ENCODE assay signal across 1 cellular context in the genomic region with DNA sequence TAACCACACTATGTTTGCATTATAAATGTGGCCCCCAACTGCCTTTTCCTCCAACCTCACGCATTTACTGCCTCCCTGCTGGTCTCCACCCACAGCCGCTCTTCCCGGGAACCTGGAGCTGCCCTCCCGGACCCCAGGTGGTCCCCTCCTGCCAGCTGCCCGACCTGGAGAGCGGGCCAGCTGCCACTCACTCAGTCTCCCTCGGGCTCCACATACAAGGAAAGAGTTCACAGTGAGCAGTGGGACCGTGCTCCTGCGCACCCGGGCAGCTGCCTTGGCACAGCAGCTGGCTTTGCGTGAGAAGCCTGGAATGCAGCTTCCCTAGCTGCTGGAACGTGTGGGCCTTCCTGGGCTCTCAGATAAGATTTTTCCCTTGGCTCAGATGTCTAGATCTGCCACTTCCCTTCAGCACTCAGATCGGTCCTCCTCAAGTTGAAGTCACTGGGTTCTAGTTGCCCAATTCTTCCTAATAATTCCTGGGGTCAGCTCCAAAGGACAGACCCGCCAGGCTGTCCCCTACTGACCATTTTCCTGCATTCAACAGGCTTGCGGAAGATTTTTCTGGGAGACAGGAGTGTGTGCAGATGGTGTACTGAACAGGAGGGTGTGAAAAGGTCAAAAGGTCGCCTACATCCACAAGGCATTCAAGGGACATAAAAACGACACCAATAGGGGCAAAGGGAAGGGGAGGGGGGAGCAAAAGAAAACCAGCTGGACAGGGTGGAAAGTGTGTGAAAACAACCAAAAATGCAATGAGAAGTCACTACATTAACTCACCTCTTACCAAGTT.
A peak's percentile ranks its signal among the peaks of the same experiment; 100 is the strongest.
TF ChIP-seq lines count a peak whose summit lies in the region.

No MANE protein-coding gene starts in this region.

TF ChIP-seq in HEK293, 187 proteins besides CTCF, POLR2A, EP300 and RAD21 (continued from another document and continues in another):
- TF ChIP-seq, protein P1, sequence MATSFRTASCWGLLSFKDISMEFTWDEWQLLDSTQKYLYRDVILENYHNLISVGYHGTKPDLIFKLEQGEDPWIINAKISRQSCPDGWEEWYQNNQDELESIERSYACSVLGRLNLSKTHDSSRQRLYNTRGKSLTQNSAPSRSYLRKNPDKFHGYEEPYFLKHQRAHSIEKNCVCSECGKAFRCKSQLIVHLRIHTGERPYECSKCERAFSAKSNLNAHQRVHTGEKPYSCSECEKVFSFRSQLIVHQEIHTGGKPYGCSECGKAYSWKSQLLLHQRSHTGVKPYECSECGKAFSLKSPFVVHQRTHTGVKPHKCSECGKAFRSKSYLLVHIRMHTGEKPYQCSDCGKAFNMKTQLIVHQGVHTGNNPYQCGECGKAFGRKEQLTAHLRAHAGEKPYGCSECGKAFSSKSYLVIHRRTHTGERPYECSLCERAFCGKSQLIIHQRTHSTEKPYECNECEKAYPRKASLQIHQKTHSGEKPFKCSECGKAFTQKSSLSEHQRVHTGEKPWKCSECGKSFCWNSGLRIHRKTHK (tag by site-specific recombination; IDR thresholded peaks at IDR 0.05): no peak
- TF ChIP-seq ZNF544 (tag by site-specific recombination; IDR thresholded peaks at IDR 0.05) (no peak), ZNF248 (tag by site-specific recombination; IDR thresholded peaks at IDR 0.05) (no peak), GFI1B (tag by site-specific recombination; IDR thresholded peaks at IDR 0.05) (no peak), ZSCAN23 (tag by site-specific recombination; IDR thresholded peaks at IDR 0.05) (no peak), ZNF335 (tag by site-specific recombination; conservative IDR thresholded peaks at IDR 0.05) (peak; percentile 70), ZFP69B (tag by site-specific recombination; IDR thresholded peaks at IDR 0.05) (peak; percentile 52; the same call in 1 of the 2 replicates), ZNF48 (tag by site-specific recombination; IDR thresholded peaks at IDR 0.05) (no peak), ZNF660 (tag by site-specific recombination; IDR thresholded peaks at IDR 0.05) (no peak; the same call in 1 of the 2 replicates), ZNF791 (tag by site-specific recombination; IDR thresholded peaks at IDR 0.05) (no peak), ZNF530 (tag by site-specific recombination; IDR thresholded peaks at IDR 0.05; ENCODE audit: low read depth) (no peak), ZNF239 (tag by site-specific recombination; IDR thresholded peaks at IDR 0.05) (no peak), ZXDB (tag by site-specific recombination; IDR thresholded peaks at IDR 0.05) (peak; percentile 24; the same call in 1 of the 2 replicates), ZNF670 (tag by site-specific recombination; IDR thresholded peaks at IDR 0.05; ENCODE audit: low read depth) (no peak), ZNF214 (tag by site-specific recombination; IDR thresholded peaks at IDR 0.05; ENCODE audit: borderline replicate concordance) (0 out of 2 replicates have a peak, but pooled peaks have one; percentile 36), ZNF24 (tag by site-specific recombination; IDR thresholded peaks at IDR 0.05) (peak; percentile 54; the same call in 1 of the 2 replicates), ZNF768 (tag by site-specific recombination; IDR thresholded peaks at IDR 0.05) (no peak), ZNF175 (tag by site-specific recombination; IDR thresholded peaks at IDR 0.05) (no peak), ZNF155 (tag by site-specific recombination; IDR thresholded peaks at IDR 0.05) (no peak), ZNF549 (tag by site-specific recombination; IDR thresholded peaks at IDR 0.05) (no peak), YY1 (tag by site-specific recombination; IDR thresholded peaks at IDR 0.05) (no peak), ZNF391 (tag by site-specific recombination; IDR thresholded peaks at IDR 0.05; ENCODE audit: borderline replicate concordance, low read depth) (no peak), ZNF366 (tag by site-specific recombination; conservative IDR thresholded peaks at IDR 0.05) (no peak), ZNF404 (tag by site-specific recombination; IDR thresholded peaks at IDR 0.05) (no peak), ZNF202 (tag by site-specific recombination; IDR thresholded peaks at IDR 0.05; ENCODE audit: borderline replicate concordance) (no peak), ZNF184 (tag by site-specific recombination; IDR thresholded peaks at IDR 0.05) (no peak), OVOL3 (tag by site-specific recombination; IDR thresholded peaks at IDR 0.05) (no peak), ZEB2 (tag by site-specific recombination; IDR thresholded peaks at IDR 0.05) (no peak), ZNF2 (tag by site-specific recombination; IDR thresholded peaks at IDR 0.05) (no peak), ZFHX2 (tag by site-specific recombination; conservative IDR thresholded peaks at IDR 0.05) (peak; percentile 77), ZIC2 (tag by site-specific recombination; IDR thresholded peaks at IDR 0.05) (peak; percentile 100), ZBTB17 (tag by site-specific recombination; IDR thresholded peaks at IDR 0.05) (peak; percentile 77), ZNF701 (tag by site-specific recombination; IDR thresholded peaks at IDR 0.05) (no peak), ZNF37A (tag by site-specific recombination; IDR thresholded peaks at IDR 0.05) (no peak), ZNF23 (tag by site-specific recombination; IDR thresholded peaks at IDR 0.05; ENCODE audit: borderline replicate concordance) (no peak)
- TF ChIP-seq, protein P2, sequence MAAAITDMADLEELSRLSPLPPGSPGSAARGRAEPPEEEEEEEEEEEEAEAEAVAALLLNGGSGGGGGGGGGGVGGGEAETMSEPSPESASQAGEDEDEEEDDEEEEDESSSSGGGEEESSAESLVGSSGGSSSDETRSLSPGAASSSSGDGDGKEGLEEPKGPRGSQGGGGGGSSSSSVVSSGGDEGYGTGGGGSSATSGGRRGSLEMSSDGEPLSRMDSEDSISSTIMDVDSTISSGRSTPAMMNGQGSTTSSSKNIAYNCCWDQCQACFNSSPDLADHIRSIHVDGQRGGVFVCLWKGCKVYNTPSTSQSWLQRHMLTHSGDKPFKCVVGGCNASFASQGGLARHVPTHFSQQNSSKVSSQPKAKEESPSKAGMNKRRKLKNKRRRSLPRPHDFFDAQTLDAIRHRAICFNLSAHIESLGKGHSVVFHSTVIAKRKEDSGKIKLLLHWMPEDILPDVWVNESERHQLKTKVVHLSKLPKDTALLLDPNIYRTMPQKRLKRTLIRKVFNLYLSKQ (tag by site-specific recombination; IDR thresholded peaks at IDR 0.05; ENCODE audit: borderline replicate concordance): no peak
- TF ChIP-seq, protein P3, sequence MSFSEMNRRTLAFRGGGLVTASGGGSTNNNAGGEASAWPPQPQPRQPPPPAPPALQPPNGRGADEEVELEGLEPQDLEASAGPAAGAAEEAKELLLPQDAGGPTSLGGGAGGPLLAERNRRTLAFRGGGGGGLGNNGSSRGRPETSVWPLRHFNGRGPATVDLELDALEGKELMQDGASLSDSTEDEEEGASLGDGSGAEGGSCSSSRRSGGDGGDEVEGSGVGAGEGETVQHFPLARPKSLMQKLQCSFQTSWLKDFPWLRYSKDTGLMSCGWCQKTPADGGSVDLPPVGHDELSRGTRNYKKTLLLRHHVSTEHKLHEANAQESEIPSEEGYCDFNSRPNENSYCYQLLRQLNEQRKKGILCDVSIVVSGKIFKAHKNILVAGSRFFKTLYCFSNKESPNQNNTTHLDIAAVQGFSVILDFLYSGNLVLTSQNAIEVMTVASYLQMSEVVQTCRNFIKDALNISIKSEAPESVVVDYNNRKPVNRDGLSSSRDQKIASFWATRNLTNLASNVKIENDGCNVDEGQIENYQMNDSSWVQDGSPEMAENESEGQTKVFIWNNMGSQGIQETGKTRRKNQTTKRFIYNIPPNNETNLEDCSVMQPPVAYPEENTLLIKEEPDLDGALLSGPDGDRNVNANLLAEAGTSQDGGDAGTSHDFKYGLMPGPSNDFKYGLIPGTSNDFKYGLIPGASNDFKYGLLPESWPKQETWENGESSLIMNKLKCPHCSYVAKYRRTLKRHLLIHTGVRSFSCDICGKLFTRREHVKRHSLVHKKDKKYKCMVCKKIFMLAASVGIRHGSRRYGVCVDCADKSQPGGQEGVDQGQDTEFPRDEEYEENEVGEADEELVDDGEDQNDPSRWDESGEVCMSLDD (tag by site-specific recombination; IDR thresholded peaks at IDR 0.05): no peak
- TF ChIP-seq, protein P4, sequence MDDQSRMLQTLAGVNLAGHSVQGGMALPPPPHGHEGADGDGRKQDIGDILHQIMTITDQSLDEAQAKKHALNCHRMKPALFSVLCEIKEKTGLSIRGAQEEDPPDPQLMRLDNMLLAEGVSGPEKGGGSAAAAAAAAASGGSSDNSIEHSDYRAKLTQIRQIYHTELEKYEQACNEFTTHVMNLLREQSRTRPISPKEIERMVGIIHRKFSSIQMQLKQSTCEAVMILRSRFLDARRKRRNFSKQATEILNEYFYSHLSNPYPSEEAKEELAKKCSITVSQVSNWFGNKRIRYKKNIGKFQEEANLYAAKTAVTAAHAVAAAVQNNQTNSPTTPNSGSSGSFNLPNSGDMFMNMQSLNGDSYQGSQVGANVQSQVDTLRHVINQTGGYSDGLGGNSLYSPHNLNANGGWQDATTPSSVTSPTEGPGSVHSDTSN (CRISPR knock-in tag; IDR thresholded peaks at IDR 0.05): no peak
- TF ChIP-seq, protein P5, sequence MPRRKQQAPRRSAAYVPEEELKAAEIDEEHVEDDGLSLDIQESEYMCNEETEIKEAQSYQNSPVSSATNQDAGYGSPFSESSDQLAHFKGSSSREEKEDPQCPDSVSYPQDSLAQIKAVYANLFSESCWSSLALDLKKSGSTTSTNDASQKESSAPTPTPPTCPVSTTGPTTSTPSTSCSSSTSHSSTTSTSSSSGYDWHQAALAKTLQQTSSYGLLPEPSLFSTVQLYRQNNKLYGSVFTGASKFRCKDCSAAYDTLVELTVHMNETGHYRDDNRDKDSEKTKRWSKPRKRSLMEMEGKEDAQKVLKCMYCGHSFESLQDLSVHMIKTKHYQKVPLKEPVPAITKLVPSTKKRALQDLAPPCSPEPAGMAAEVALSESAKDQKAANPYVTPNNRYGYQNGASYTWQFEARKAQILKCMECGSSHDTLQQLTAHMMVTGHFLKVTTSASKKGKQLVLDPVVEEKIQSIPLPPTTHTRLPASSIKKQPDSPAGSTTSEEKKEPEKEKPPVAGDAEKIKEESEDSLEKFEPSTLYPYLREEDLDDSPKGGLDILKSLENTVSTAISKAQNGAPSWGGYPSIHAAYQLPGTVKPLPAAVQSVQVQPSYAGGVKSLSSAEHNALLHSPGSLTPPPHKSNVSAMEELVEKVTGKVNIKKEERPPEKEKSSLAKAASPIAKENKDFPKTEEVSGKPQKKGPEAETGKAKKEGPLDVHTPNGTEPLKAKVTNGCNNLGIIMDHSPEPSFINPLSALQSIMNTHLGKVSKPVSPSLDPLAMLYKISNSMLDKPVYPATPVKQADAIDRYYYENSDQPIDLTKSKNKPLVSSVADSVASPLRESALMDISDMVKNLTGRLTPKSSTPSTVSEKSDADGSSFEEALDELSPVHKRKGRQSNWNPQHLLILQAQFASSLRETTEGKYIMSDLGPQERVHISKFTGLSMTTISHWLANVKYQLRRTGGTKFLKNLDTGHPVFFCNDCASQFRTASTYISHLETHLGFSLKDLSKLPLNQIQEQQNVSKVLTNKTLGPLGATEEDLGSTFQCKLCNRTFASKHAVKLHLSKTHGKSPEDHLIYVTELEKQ (tag by site-specific recombination; IDR thresholded peaks at IDR 0.05; ENCODE audit: borderline replicate concordance): no peak
- TF ChIP-seq, protein P6, sequence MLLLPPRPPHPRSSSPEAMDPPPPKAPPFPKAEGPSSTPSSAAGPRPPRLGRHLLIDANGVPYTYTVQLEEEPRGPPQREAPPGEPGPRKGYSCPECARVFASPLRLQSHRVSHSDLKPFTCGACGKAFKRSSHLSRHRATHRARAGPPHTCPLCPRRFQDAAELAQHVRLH (tag by site-specific recombination; IDR thresholded peaks at IDR 0.05): no peak
- TF ChIP-seq, protein P7, sequence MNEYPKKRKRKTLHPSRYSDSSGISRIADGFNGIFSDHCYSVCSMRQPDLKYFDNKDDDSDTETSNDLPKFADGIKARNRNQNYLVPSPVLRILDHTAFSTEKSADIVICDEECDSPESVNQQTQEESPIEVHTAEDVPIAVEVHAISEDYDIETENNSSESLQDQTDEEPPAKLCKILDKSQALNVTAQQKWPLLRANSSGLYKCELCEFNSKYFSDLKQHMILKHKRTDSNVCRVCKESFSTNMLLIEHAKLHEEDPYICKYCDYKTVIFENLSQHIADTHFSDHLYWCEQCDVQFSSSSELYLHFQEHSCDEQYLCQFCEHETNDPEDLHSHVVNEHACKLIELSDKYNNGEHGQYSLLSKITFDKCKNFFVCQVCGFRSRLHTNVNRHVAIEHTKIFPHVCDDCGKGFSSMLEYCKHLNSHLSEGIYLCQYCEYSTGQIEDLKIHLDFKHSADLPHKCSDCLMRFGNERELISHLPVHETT (tag by site-specific recombination; IDR thresholded peaks at IDR 0.05): no peak
- TF ChIP-seq, protein P8, sequence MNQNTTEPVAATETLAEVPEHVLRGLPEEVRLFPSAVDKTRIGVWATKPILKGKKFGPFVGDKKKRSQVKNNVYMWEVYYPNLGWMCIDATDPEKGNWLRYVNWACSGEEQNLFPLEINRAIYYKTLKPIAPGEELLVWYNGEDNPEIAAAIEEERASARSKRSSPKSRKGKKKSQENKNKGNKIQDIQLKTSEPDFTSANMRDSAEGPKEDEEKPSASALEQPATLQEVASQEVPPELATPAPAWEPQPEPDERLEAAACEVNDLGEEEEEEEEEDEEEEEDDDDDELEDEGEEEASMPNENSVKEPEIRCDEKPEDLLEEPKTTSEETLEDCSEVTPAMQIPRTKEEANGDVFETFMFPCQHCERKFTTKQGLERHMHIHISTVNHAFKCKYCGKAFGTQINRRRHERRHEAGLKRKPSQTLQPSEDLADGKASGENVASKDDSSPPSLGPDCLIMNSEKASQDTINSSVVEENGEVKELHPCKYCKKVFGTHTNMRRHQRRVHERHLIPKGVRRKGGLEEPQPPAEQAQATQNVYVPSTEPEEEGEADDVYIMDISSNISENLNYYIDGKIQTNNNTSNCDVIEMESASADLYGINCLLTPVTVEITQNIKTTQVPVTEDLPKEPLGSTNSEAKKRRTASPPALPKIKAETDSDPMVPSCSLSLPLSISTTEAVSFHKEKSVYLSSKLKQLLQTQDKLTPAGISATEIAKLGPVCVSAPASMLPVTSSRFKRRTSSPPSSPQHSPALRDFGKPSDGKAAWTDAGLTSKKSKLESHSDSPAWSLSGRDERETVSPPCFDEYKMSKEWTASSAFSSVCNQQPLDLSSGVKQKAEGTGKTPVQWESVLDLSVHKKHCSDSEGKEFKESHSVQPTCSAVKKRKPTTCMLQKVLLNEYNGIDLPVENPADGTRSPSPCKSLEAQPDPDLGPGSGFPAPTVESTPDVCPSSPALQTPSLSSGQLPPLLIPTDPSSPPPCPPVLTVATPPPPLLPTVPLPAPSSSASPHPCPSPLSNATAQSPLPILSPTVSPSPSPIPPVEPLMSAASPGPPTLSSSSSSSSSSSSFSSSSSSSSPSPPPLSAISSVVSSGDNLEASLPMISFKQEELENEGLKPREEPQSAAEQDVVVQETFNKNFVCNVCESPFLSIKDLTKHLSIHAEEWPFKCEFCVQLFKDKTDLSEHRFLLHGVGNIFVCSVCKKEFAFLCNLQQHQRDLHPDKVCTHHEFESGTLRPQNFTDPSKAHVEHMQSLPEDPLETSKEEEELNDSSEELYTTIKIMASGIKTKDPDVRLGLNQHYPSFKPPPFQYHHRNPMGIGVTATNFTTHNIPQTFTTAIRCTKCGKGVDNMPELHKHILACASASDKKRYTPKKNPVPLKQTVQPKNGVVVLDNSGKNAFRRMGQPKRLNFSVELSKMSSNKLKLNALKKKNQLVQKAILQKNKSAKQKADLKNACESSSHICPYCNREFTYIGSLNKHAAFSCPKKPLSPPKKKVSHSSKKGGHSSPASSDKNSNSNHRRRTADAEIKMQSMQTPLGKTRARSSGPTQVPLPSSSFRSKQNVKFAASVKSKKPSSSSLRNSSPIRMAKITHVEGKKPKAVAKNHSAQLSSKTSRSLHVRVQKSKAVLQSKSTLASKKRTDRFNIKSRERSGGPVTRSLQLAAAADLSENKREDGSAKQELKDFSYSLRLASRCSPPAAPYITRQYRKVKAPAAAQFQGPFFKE (tag by site-specific recombination; IDR thresholded peaks at IDR 0.05; ENCODE audit: borderline replicate concordance): no peak
